8 cellular contexts compared by ENCODE assay signal in the genomic region with DNA sequence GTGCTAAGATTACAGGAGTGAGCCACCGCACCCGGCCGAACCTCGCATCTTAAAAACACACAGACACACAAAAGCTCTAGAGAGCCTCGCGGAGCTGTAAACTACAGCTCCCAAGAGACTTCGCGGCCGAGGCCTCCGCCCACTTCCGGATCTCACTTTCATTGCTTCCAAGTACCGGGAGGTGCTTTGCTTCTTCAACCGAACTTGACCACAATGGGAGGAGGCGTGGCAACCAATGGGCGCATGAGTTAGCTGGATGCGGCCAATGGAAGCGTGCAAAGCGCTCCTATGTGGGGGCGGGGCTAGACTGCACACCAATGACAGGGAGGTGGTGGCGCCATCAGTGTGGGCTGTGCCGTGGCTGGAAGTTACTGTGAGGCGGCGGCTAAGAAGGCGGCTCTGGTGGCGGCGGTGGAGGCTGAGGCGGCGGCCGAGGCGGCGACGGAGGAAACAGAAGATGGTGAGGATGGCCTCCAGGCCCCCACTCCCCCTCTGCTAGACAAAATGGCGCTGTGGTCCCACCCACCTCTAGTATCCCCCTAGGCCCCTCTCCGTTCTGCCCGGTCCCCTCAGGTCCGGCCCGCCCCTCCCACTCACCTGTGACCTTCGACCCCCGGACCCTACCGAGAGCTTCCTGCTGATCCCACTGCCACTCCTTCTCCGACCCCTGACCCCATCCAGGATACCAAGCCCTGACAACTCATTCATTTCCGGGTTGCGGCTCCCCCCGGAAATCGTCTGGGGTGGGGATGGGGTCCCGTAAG. TPM values are rescaled to one million over a fixed set of nuclear protein-coding genes. Genes with fewer than 3 reads are reported as not detected.
DNase-seq lines count a peak whose midpoint lies in the region; ATAC-seq and TF ChIP-seq lines count a peak whose summit lies in the region.

A gene (plus strand): TSS at position 366 of the 764 bp plus-strand sequence. CDS start 92 bp downstream, at position 458.

- no peaks in the 10 kb centered on the region for H3K9me3 Mint-ChIP-seq in CD8-positive, alpha-beta T cell
- H3K9me3 Mint-ChIP-seq in effector memory CD8-positive, alpha-beta T cell: no peaks in the 10 kb centered on the region

- peak; percentile 87 for ATAC-seq in CD8-positive, alpha-beta T cell
- peak; percentile 80 for ATAC-seq in effector memory CD8-positive, alpha-beta T cell (replicated peaks)

- CTCF ChIA-PET in CD8-positive, alpha-beta T cell (lab: Charles Lee): interaction anchor here (0.6 to 2.0 kb wide), 6 partner anchors 16 to 185 kb away, joined by 3 to 6 read pairs (median 3); no protein-coding TSS in a partner anchor

- TF ChIP-seq CTCF in CD8-positive, alpha-beta T cell (IDR thresholded peaks at IDR 0.05): no peak
- no peak for TF ChIP-seq CTCF in GM20000 (IDR thresholded peaks at IDR 0.05; ENCODE audit: extremely low read depth, missing control alignments)

- no peaks in the 10 kb centered on the region for H3K27me3 ChIP-seq in CD8-positive, alpha-beta T cell (ENCODE audit: insufficient read depth, low read length)

- no peaks in the 10 kb centered on the region for H3K27me3 Mint-ChIP-seq in CD8-positive, alpha-beta T cell (ENCODE audit: low read depth)
- H3K27me3 Mint-ChIP-seq in effector memory CD8-positive, alpha-beta T cell: no peaks in the 10 kb centered on the region

- DNase-seq in CD8-positive, alpha-beta T cell: peak; percentile 98 to 100 (median 98)
- DNase-seq in GM20000 (ENCODE audit: low spot score) (peak; percentile 97), HT1080 (ENCODE audit: low read depth) (peak; percentile 99), NOMO-1 treated with DMSO at 0.1 percent for 48 hours (lab: John Stamatoyannopoulos, UW; ENCODE audit: unreplicated experiment) (peak; percentile 100), medulla oblongata (ENCODE audit: extremely low spot score) (peak; percentile 100)
- DNase-seq in activated CD8-positive, alpha-beta memory T cell treated with anti-CD3 and anti-CD28 coated beads for 4 hours (ENCODE audit: low read depth in 2 of 2): peak; percentile 97 to 99
- DNase-seq in effector memory CD8-positive, alpha-beta T cell: peak; percentile 96 to 99 (median 97)
- DNase-seq in stimulated activated CD8-positive, alpha-beta memory T cell treated with anti-CD3 and anti-CD28 coated beads, Interleukin-12 subunit alpha, Interleukin-12 subunit beta, amount 100 ng/mL, for 1 hour (ENCODE audit: low read depth): peak; percentile 99

- H3K36me3 Mint-ChIP-seq in CD8-positive, alpha-beta T cell: peaks cover 23% of the 10 kb centered on the region
- H3K36me3 Mint-ChIP-seq in effector memory CD8-positive, alpha-beta T cell (ENCODE audit: insufficient read depth): peaks cover 39% of the 10 kb centered on the region

- H3K4me1 Mint-ChIP-seq in CD8-positive, alpha-beta T cell (ENCODE audit: low read depth): peaks cover 43% of the 10 kb centered on the region
- peaks cover 37 to 40% of the 10 kb centered on the region in 2 donors for H3K4me1 Mint-ChIP-seq in effector memory CD8-positive, alpha-beta T cell (ENCODE audit: low read depth in 2 of 2)

- H3K9me3 ChIP-seq in CD8-positive, alpha-beta T cell (ENCODE audit: low read length): no peaks in the 10 kb centered on the region

- intact Hi-C loops in CD8-positive, alpha-beta T cell (cut with DNase I, micrococcal nuclease): loop anchor here (1.0 to 5.0 kb wide), 12 partner anchors 17 to 1213 kb away; a partner anchor contains a TSS

- peaks cover 4% of the 10 kb centered on the region for H3K36me3 ChIP-seq in CD8-positive, alpha-beta T cell (ENCODE audit: insufficient read depth, low read length)

- peak within 1 kb of the TSS; percentile 97 for H3K27ac Mint-ChIP-seq in CD8-positive, alpha-beta T cell
- H3K27ac Mint-ChIP-seq in effector memory CD8-positive, alpha-beta T cell: peak within 1 kb of the TSS; percentile 93 to 95

- POLR2A ChIA-PET in CD8-positive, alpha-beta T cell (lab: Charles Lee): interaction anchor here (0.9 to 3.6 kb wide), 8 partner anchors 15 to 110 kb away, joined by 3 to 29 read pairs (median 4); a partner anchor contains a TSS

- peak within 1 kb of the TSS; percentile 97 for H3K4me3 ChIP-seq in CD8-positive, alpha-beta T cell (ENCODE audit: low read depth, low read length)

- peaks cover 38% of the 10 kb centered on the region for H3K4me1 ChIP-seq in CD8-positive, alpha-beta T cell (ENCODE audit: insufficient read depth, low read length)

- H3K4me3 Mint-ChIP-seq in CD8-positive, alpha-beta T cell: peak within 1 kb of the TSS; percentile 97
- peak within 1 kb of the TSS; percentile 91 to 95 for H3K4me3 Mint-ChIP-seq in effector memory CD8-positive, alpha-beta T cell

- peak within 1 kb of the TSS; percentile 63 for H3K27ac ChIP-seq in CD8-positive, alpha-beta T cell (ENCODE audit: low read depth, low read length)

RNA-seq across cellular contexts. Expression of the gene that starts here (rescaled TPM):
- total RNA-seq in CD8-positive, alpha-beta T cell: 10 to 100 TPM; 47.7 to 54.6 TPM
- total RNA-seq in HT1080 (2014; rRNA removed; shearing (Covaris generic)): 33.0 and 48.1 TPM in 2 replicates
- polyA plus RNA-seq in HT1080 (2015; cell fraction: cytosol; rRNA removed): 33.9 and 46.1 TPM in 2 replicates
- polyA plus RNA-seq in HT1080 (2015; cell fraction: nucleus; rRNA removed): 21.0 and 27.4 TPM in 2 replicates

Comparison
In these comparisons a context has a peak if more than half of its experiments do, and no peak if none do; other contexts are left out.
1. Peak in every context shown above with its lines: DNase-seq, ATAC-seq, H3K4me3 ChIP-seq and H3K27ac ChIP-seq.